Comparison of ENCODE assay signal across 24 cellular contexts in the genomic region with DNA sequence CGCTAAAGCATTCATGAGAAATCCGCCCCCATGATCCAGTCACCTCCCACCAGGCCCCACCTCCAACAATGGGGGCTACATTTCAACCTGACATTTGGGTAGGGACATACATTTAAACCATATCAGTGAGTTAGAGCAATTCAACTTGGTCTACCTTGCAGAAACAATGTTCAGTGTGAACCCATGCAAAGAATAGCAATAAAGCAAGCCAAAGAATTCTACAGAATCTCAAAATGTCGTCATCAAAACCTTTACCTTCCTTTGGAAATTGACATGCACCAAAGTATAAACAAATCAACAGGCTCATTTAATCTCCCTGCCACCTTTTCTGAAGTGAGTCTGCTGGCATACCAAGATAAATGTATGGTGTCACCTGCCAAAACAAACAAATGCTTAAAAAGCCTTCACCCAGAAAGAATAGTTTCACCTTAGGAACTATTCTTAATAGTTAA.
DNase-seq lines count a peak whose midpoint lies in the region; ATAC-seq, FAIRE-seq and TF ChIP-seq lines count a peak whose summit lies in the region.
"Had no signal": no experiment of that assay in that cellular context is flagged by ENCODE, and none has a peak within 500 bp of the region (broad histone marks: within the 10 kb centered on the region; RNA-seq: fewer than 3 reads in every experiment).

No MANE protein-coding gene starts in this region.

- peak; percentile 40 for FAIRE-seq in urothelium cell line (lab: Jason Lieb, UNC)
- FAIRE-seq: GM18507, H1 had no signal

- 50 to 52% methylated on average over 3 of the region's 3 CpGs for WGBS in body of pancreas, 2 donors

- no peak for TF ChIP-seq CTCF in left ventricle myocardium inferior (IDR thresholded peaks at IDR 0.05; ENCODE audit: borderline replicate concordance)
- TF ChIP-seq CTCF in body of pancreas (IDR thresholded peaks at IDR 0.05), result no peak
- no peak for TF ChIP-seq CTCF in colonic mucosa (IDR thresholded peaks at IDR 0.05)

- H3K4me3 ChIP-seq in left ventricle myocardium inferior, result no peak overlapping the region
- H3K4me3 ChIP-seq in body of pancreas, result no peak overlapping the region
- no peak overlapping the region for H3K4me3 ChIP-seq in colonic mucosa
- H3K4me3 ChIP-seq: MG63 had no signal

- no peak for TF ChIP-seq POLR2A in body of pancreas (IDR thresholded peaks at IDR 0.05)

- ATAC-seq in Right ventricle myocardium inferior, result no peak
- peak; percentile 42 for ATAC-seq in body of pancreas
- ATAC-seq: CD8-positive, alpha-beta T cell had no signal

- H3K27me3 ChIP-seq in left ventricle myocardium inferior (ENCODE audit: low read depth) (no peaks in the 10 kb centered on the region), body of pancreas (no peaks in the 10 kb centered on the region), colonic mucosa (no peaks in the 10 kb centered on the region)
- H3K27me3 ChIP-seq: MG63 had no signal

- H3K9ac ChIP-seq in colonic mucosa (ENCODE audit: low read depth in 2 of 2, low read length in 2 of 2), result no peak overlapping the region
- H3K9ac ChIP-seq: SK-N-SH had no signal

- peaks cover 6% of the 10 kb centered on the region for H3K9me3 ChIP-seq in left ventricle myocardium inferior (replicated peaks)
- H3K9me3 ChIP-seq in body of pancreas, result no peaks in the 10 kb centered on the region
- H3K9me3 ChIP-seq in colonic mucosa, result no peaks in the 10 kb centered on the region
- H3K9me3 ChIP-seq: SK-N-SH had no signal

- intact Hi-C loops in left ventricle myocardium inferior (cut with micrococcal nuclease), result no loop called here
- intact Hi-C loops in Right ventricle myocardium inferior (cut with DNase I), result no loop called here
- intact Hi-C loops in body of pancreas (cut with DNase I), result no loop called here
- intact Hi-C loops in colonic mucosa (cut with DNase I), result no loop called here

- peak overlapping the region; percentile 78 for H3K27ac ChIP-seq in left ventricle myocardium inferior (replicated peaks)
- no peak overlapping the region for H3K27ac ChIP-seq in body of pancreas
- no peak overlapping the region for H3K27ac ChIP-seq in colonic mucosa
- H3K27ac ChIP-seq: 22Rv1 had no signal

- peaks cover 84% of the 10 kb centered on the region for H3K4me1 ChIP-seq in left ventricle myocardium inferior
- H3K4me1 ChIP-seq in body of pancreas, result peaks cover 25% of the 10 kb centered on the region
- H3K4me1 ChIP-seq in colonic mucosa, result no peaks in the 10 kb centered on the region

- DNase-seq in DMS53 (lab: John Stamatoyannopoulos, UW), result peak; percentile 8
- DNase-seq in DMS53 treated with DMSO at 0.1 percent for 48 hours (lab: John Stamatoyannopoulos, UW; ENCODE audit: unreplicated experiment), result no peak
- no peak for DNase-seq in left ventricle myocardium inferior
- no peak for DNase-seq in Right ventricle myocardium inferior (ENCODE audit: missing footprints)
- DNase-seq in body of pancreas, result no peak
- no peak for DNase-seq in urothelium cell line (ENCODE audit: low spot score)
- DNase-seq in activated T-cell treated with anti-CD3 and anti-CD28 coated beads, Interleukin-2, amount 50 U/mL, for 1 hour, result no peak
- no peak for DNase-seq in colonic mucosa
- DNase-seq: AML-193; C1 segment of cervical spinal cord; Calu3; CD8-positive, alpha-beta T cell; DMS153; GDM1; Karpas-422; MG63; NCI-H1694 treated with DMSO at 0.1 percent for 48 hours; NCI-H510A treated with DMSO at 0.1 percent for 48 hours; RPMI8226; SIG-M5; SK-N-SH had no signal

- no peaks in the 10 kb centered on the region for H3K36me3 ChIP-seq in left ventricle myocardium inferior
- H3K36me3 ChIP-seq in body of pancreas (replicated peaks in 1 of 2; ENCODE audit: insufficient read depth in 1 of 2, low read depth in 2 of 2), result no peaks in the 10 kb centered on the region
- no peaks in the 10 kb centered on the region for H3K36me3 ChIP-seq in colonic mucosa
